Comparison of ENCODE assay signal across 8 cellular contexts in genomic region chr9:41356588-41357349, GRCh38.
DNase-seq lines count a peak whose midpoint lies in the region; ATAC-seq and TF ChIP-seq lines count a peak whose summit lies in the region.
"Not testable (repeated sequence)": the region's sequence is repeated elsewhere in the genome, so short reads cannot be mapped to it uniquely, and the experiment has no call there.

No MANE protein-coding gene starts in this region.

- H3K36me3 Mint-ChIP-seq in activated naive CD8-positive, alpha-beta T cell treated with anti-CD3 and anti-CD28 coated beads, Interleukin-2, amount 50 U/mL, for 24 hours (ENCODE audit: low read depth) = not testable (repeated sequence)

- not testable (repeated sequence) for BruUV-seq in A673 (replicated peaks; lab: Mats Ljungman, UMichigan)

- peak; percentile 46 for ATAC-seq in activated naive CD8-positive, alpha-beta T cell treated with anti-CD3 and anti-CD28 coated beads, Interleukin-2, amount 50 U/mL, for 24 hours

- not testable (repeated sequence) for H3K36me3 ChIP-seq in A673 (ENCODE audit: insufficient read depth, low read length, poor library complexity, severe bottlenecking)

- not testable (repeated sequence) for H3K9me3 Mint-ChIP-seq in activated naive CD8-positive, alpha-beta T cell treated with anti-CD3 and anti-CD28 coated beads, Interleukin-2, amount 50 U/mL, for 24 hours

- not testable (repeated sequence) for H3K27ac ChIP-seq in A673 (ENCODE audit: low read depth, low read length, poor library complexity, severe bottlenecking)

- not testable (repeated sequence) for H3K9me3 ChIP-seq in A673 (ENCODE audit: low read depth, low read length, poor library complexity, severe bottlenecking)

- TF ChIP-seq CTCF in A673 (conservative IDR thresholded peaks at IDR 0.05; ENCODE audit: low read depth, low read length); foreskin fibroblast (IDR thresholded peaks at IDR 0.05; ENCODE audit: low read depth, low read length): not testable (repeated sequence)

- H3K4me1 ChIP-seq in A673 (ENCODE audit: insufficient read depth, low read length, poor library complexity, severe bottlenecking) = not testable (repeated sequence)

- H3K4me3 Mint-ChIP-seq in activated naive CD8-positive, alpha-beta T cell treated with anti-CD3 and anti-CD28 coated beads, Interleukin-2, amount 50 U/mL, for 24 hours = peak overlapping the region; percentile 96

- H3K27me3 Mint-ChIP-seq in activated naive CD8-positive, alpha-beta T cell treated with anti-CD3 and anti-CD28 coated beads, Interleukin-2, amount 50 U/mL, for 24 hours = not testable (repeated sequence)

- POLR2A ChIA-PET in A673 (lab: Charles Lee; ENCODE audit: low non-redundant PET) = not testable (repeated sequence)

- intact Hi-C loops in A673 (cut with micrococcal nuclease; ENCODE audit: unreplicated experiment) = not testable (repeated sequence)

- H3K4me3 ChIP-seq in A673 (ENCODE audit: low read depth, low read length, poor library complexity, severe bottlenecking) = not testable (repeated sequence)
- peak overlapping the region in 1 of 2 donors; percentile 30 for H3K4me3 ChIP-seq in foreskin fibroblast (ENCODE audit: low read depth in 1 of 2, low read length in 2 of 2)

- CTCF ChIA-PET in A673 (lab: Charles Lee) = not testable (repeated sequence)

- peak; percentile 39 for TF ChIP-seq POLR2A in GM19099 (IDR thresholded peaks at IDR 0.05; ENCODE audit: extremely low read depth, insufficient read length, low read depth)

- H3K4me1 Mint-ChIP-seq in activated naive CD8-positive, alpha-beta T cell treated with anti-CD3 and anti-CD28 coated beads, Interleukin-2, amount 50 U/mL, for 24 hours = not testable (repeated sequence)

- H3K27ac Mint-ChIP-seq in activated naive CD8-positive, alpha-beta T cell treated with anti-CD3 and anti-CD28 coated beads, Interleukin-2, amount 50 U/mL, for 24 hours = peak overlapping the region; percentile 64

- DNase-seq in A673 (ENCODE audit: low spot score) = peak; percentile 49
- peak; percentile 47 for DNase-seq in NCI-H526 treated with DMSO at 0.1 percent for 48 hours (lab: John Stamatoyannopoulos, UW)
- peak; percentile 68 to 83 for DNase-seq in activated CD4-positive, alpha-beta T cell treated with anti-CD3 and anti-CD28 coated beads, Interleukin-2, amount 50 U/mL, for 24 hours (ENCODE audit: low read depth in 1 of 2, low spot score in 1 of 2)
- DNase-seq in activated naive CD8-positive, alpha-beta T cell treated with anti-CD3 and anti-CD28 coated beads, Interleukin-2, amount 50 U/mL, for 24 hours = peak; percentile 82
- peak; percentile 77 to 88 for DNase-seq in foreskin fibroblast
- peak; percentile 23 for DNase-seq in non-pigmented ciliary epithelial cell (ENCODE audit: low read depth)
- DNase-seq in stimulated activated CD8-positive, alpha-beta memory T cell treated with anti-CD3 and anti-CD28 coated beads, Interleukin-12 subunit alpha, Interleukin-12 subunit beta, amount 100 ng/mL, for 1 hour (ENCODE audit: low read depth) = peak; percentile 78

- H3K27me3 ChIP-seq in A673 (replicated peaks; ENCODE audit: insufficient read depth, low read depth, low read length, poor library complexity) = not testable (repeated sequence)

Comparison
In these comparisons a context has a peak if more than half of its experiments do, and no peak if none do; other contexts are left out.
1. DNase-seq: peak in every context shown above with its lines; median percentile 82 in foreskin fibroblast; 82 in activated naive CD8-positive, alpha-beta T cell treated with anti-CD3 and anti-CD28 coated beads, Interleukin-2, amount 50 U/mL, for 24 hours; 78 in stimulated activated CD8-positive, alpha-beta memory T cell treated with anti-CD3 and anti-CD28 coated beads, Interleukin-12 subunit alpha, Interleukin-12 subunit beta, amount 100 ng/mL, for 1 hour; 76 in activated CD4-positive, alpha-beta T cell treated with anti-CD3 and anti-CD28 coated beads, Interleukin-2, amount 50 U/mL, for 24 hours; 49 in A673; 47 in NCI-H526 treated with DMSO at 0.1 percent for 48 hours; 23 in non-pigmented ciliary epithelial cell.